In genomic region chr1:230651235-230651634, GRCh38 we compare ENCODE assay signal across 25 cellular contexts.
"Had no signal": no experiment of that assay in that cellular context is flagged by ENCODE, and none has a peak within 500 bp of the region (broad histone marks: within the 10 kb centered on the region; RNA-seq: fewer than 3 reads in every experiment).

No MANE protein-coding gene starts in this region.

- H3K9me3 Mint-ChIP-seq: dendritic cell treated with granulocyte-macrophage colony-stimulating factor and Interleukin-4, amounts not matched to agents 40 ng/mL and 50 ng/mL, for 4 days; effector memory CD8-positive, alpha-beta T cell had no signal

- H3K4me3 ChIP-seq: colonic mucosa, coronary artery, dorsolateral prefrontal cortex, esophagus muscularis mucosa, esophagus squamous epithelium, gastrocnemius medialis, gastroesophageal sphincter, heart left ventricle, heart right ventricle had no signal

- H3K36me3 ChIP-seq: colonic mucosa, gastrocnemius medialis had no signal

- DNase-seq: colonic mucosa; cortex of kidney; dermis blood vessel endothelial cell; dorsolateral prefrontal cortex; effector CD4-positive, alpha-beta T cell; effector CD8-positive, alpha-beta T cell; effector memory CD4-positive, alpha-beta T cell; effector memory CD8-positive, alpha-beta T cell; endodermal cell; erythroblast; esophagus squamous epithelium; foreskin fibroblast; foreskin keratinocyte; foreskin melanocyte; gastrocnemius medialis; glutamatergic neuron; head of caudate nucleus; heart left ventricle; heart right ventricle had no signal

- H3K27me3 ChIP-seq: colonic mucosa, dorsolateral prefrontal cortex, esophagus muscularis mucosa, esophagus squamous epithelium, foreskin keratinocyte, gastrocnemius medialis, gastroesophageal sphincter, heart left ventricle, heart right ventricle had no signal

- H3K4me1 Mint-ChIP-seq: endodermal cell had no signal

- ATAC-seq: effector memory CD8-positive, alpha-beta T cell; esophagus mucosa; foreskin keratinocyte; gastrocnemius medialis; gastroesophageal sphincter; heart left ventricle; heart right ventricle had no signal

- H3K27ac ChIP-seq: colonic mucosa, coronary artery, dorsolateral prefrontal cortex, epithelial cell of prostate, esophagus muscularis mucosa, esophagus squamous epithelium, foreskin keratinocyte, gastrocnemius medialis, gastroesophageal sphincter, heart left ventricle, heart right ventricle had no signal

- H3K9me3 ChIP-seq: colonic mucosa, esophagus muscularis mucosa, esophagus squamous epithelium, gastrocnemius medialis, gastroesophageal sphincter had no signal

- H3K27me3 Mint-ChIP-seq: dendritic cell treated with granulocyte-macrophage colony-stimulating factor and Interleukin-4, amounts not matched to agents 40 ng/mL and 50 ng/mL, for 4 days; effector memory CD8-positive, alpha-beta T cell had no signal

- H3K4me1 ChIP-seq: colonic mucosa, esophagus squamous epithelium, foreskin keratinocyte had no signal

- H3K4me3 Mint-ChIP-seq: dendritic cell treated with granulocyte-macrophage colony-stimulating factor and Interleukin-4, amounts not matched to agents 40 ng/mL and 50 ng/mL, for 4 days; effector memory CD8-positive, alpha-beta T cell; endodermal cell had no signal

- H3K27ac Mint-ChIP-seq: dendritic cell treated with granulocyte-macrophage colony-stimulating factor and Interleukin-4, amounts not matched to agents 40 ng/mL and 50 ng/mL, for 4 days; effector memory CD8-positive, alpha-beta T cell; endodermal cell had no signal
